8 cellular contexts compared by ENCODE assay signal in genomic region chr3:146469206-146470017, GRCh38. TPM values are rescaled to one million over a fixed set of nuclear protein-coding genes. Genes with fewer than 3 reads are reported as not detected.
DNase-seq lines count a peak whose midpoint lies in the region; ATAC-seq, FAIRE-seq and TF ChIP-seq lines count a peak whose summit lies in the region.

PLSCR2 (minus strand) TSS chr3:146469561; CDS start chr3:146459904, 9,657 bp downstream.

- CTCF ChIA-PET in K562 (lab: Yijun Ruan, JAX; ENCODE audit: low intra/inter-chr PET ratio): no interaction called here

- no peak; a peak in 1 of 4 replicates for TF ChIP-seq RAD21 in K562 (CRISPR knock-in tag; conservative IDR thresholded peaks at IDR 0.05 in 1 of 2, IDR thresholded peaks at IDR 0.05 in 1 of 2)

- peaks cover 3 to 9% of the 10 kb centered on the region in 2 experiments; a peak in 2 of 5 replicates for H3K4me1 ChIP-seq in K562 (replicated peaks in 1 of 2; ENCODE audit: control insufficient read depth in 2 of 2, insufficient read depth in 2 of 2, low read length in 2 of 2)

- H3K4me3 ChIP-seq in AG09309 (ENCODE audit: control insufficient read depth, low read depth, low read length): peak within 1 kb of the TSS; percentile 45
- H3K4me3 ChIP-seq in K562: peak within 1 kb of the TSS; percentile 48

- TF ChIP-seq POLR2A in GM19099 (IDR thresholded peaks at IDR 0.05; ENCODE audit: extremely low read depth, insufficient read length, low read depth) (peak; percentile 70), K562 (conservative IDR thresholded peaks at IDR 0.05) (peak; percentile 89)

- H3K4me2 ChIP-seq in K562 (ENCODE audit: insufficient read depth, low read length): peak within 1 kb of the TSS; percentile 85

- no peaks in the 10 kb centered on the region for H4K20me1 ChIP-seq in K562 (replicated peaks; ENCODE audit: control insufficient read depth, insufficient read depth, low read length)

- H3K27me3 Mint-ChIP-seq in T-helper 17 cell (peaks cover 9% of the 10 kb centered on the region), immature natural killer cell (ENCODE audit: low read depth in 3 of 3) (peaks cover 1 to 9% (median 2%) of the 10 kb centered on the region in 3 donors)

- POLR2A ChIA-PET in K562 (lab: Yijun Ruan, JAX): interaction anchor here (0.7 to 3.2 kb wide), 5 partner anchors 12 to 75 kb away, joined by 3 to 12 read pairs (median 5); partner anchors contain the start of gene PLSCR1

- no peaks in the 10 kb centered on the region for H3K9me3 Mint-ChIP-seq in immature natural killer cell

- WGBS in K562 (ENCODE audit: insufficient coverage, low coverage, missing lambda C conversion rate): 7% methylated on average over 34 of the region's 50 CpGs

- H3K4me1 Mint-ChIP-seq in T-helper 17 cell: peaks cover 3% of the 10 kb centered on the region
- peaks cover 6 to 13% of the 10 kb centered on the region in 2 donors for H3K4me1 Mint-ChIP-seq in immature natural killer cell

- no peaks in the 10 kb centered on the region for H3K27me3 ChIP-seq in K562 (ENCODE audit: control insufficient read depth in 2 of 2, insufficient read depth in 2 of 2, low read length in 2 of 2)

- H3K9ac ChIP-seq in K562 (ENCODE audit: insufficient read depth in 1 of 2, low read depth in 2 of 2, low read length in 2 of 2): peak within 1 kb of the TSS; percentile 78 to 92

- peak within 1 kb of the TSS; percentile 97 for H2AFZ ChIP-seq in K562 (ENCODE audit: low read depth, low read length)

- H3K36me3 ChIP-seq in K562 (ENCODE audit: control insufficient read depth, insufficient read depth, low read length): no peaks in the 10 kb centered on the region

- DNase-seq in AG09309 (ENCODE audit: low read depth) (no peak), T-helper 17 cell (peak; percentile 33 to 62 (median 45)), K562 (ENCODE audit: extremely low read depth in 1 of 4, low spot score in 3 of 4) (peak; percentile 85 to 88 (median 86)), immature natural killer cell (peak; percentile 51 to 71 (median 62)), SKM-1 (lab: John Stamatoyannopoulos, UW; ENCODE audit: unreplicated experiment) (no peak)
- DNase-seq in stimulated activated CD4-positive, alpha-beta T cell treated with anti-CD3 and anti-CD28 coated beads, Interleukin-1b, Interleukin-23, amount 100 ng/mL, for 24 hours (ENCODE audit: low read depth in 4 of 4, low spot score in 1 of 4): peak; percentile 33 to 47 (median 34)

- no peaks in the 10 kb centered on the region for H3K9me1 ChIP-seq in K562 (ENCODE audit: control insufficient read depth, insufficient read depth, low read length)

- peaks cover 2% of the 10 kb centered on the region; the same call in 2 of the 3 replicates for H3K79me2 ChIP-seq in K562 (ENCODE audit: control insufficient read depth, insufficient read depth, low read length)

- TF ChIP-seq CTCF in AG09309 (IDR thresholded peaks at IDR 0.05; ENCODE audit: control insufficient read depth, insufficient read depth, low read depth, low read length, missing control alignments): no peak
- TF ChIP-seq CTCF in K562 (IDR thresholded peaks at IDR 0.05 in 2 of 3, conservative IDR thresholded peaks at IDR 0.05 in 1 of 3; ENCODE audit: insufficient read depth in 2 of 3, low read depth in 1 of 3, low read length in 3 of 3): no peak

- in situ Hi-C loops in K562 (cut with MboI): no loop called here

- H3K9me3 ChIP-seq in T-helper 17 cell (ENCODE audit: control insufficient read depth, low read length, poor library complexity, severe bottlenecking) (no peaks in the 10 kb centered on the region), K562 (replicated peaks; ENCODE audit: control insufficient read depth, insufficient read depth, low read depth, low read length) (no peaks in the 10 kb centered on the region)

- no TSS peak for BruUV-seq in K562 (replicated peaks; lab: Mats Ljungman, UMichigan)

- H3K4me3 Mint-ChIP-seq in T-helper 17 cell: peak within 1 kb of the TSS; percentile 86
- H3K4me3 Mint-ChIP-seq in immature natural killer cell: peak within 1 kb of the TSS; percentile 75 to 83 (median 76)

- peak; percentile 84 for FAIRE-seq in K562 (lab: Jason Lieb, UNC)

- H3K27ac ChIP-seq in K562 (ENCODE audit: extremely low read depth, low read depth, low read length): peak within 1 kb of the TSS; percentile 82

- H3K36me3 Mint-ChIP-seq in T-helper 17 cell (ENCODE audit: low read depth) (no peaks in the 10 kb centered on the region), immature natural killer cell (no peaks in the 10 kb centered on the region)

- peak; percentile 96 for ATAC-seq in HG03432 (IDR thresholded peaks at IDR 0.05; ENCODE audit: unreplicated experiment)
- ATAC-seq in T-helper 17 cell: peak; percentile 95
- ATAC-seq in K562: peak; percentile 97

- intact Hi-C loops in K562 (cut with micrococcal nuclease): loop anchor here (1.0 to 5.0 kb wide), 4 partner anchors 27 to 98 kb away; partner anchors contain the start of gene PLSCR1

- peak within 1 kb of the TSS; percentile 86 for H3K27ac Mint-ChIP-seq in T-helper 17 cell
- H3K27ac Mint-ChIP-seq in immature natural killer cell: peak within 1 kb of the TSS in 4 of 6 donors; percentile 35 to 55 (median 43)

- no peak for TF ChIP-seq EP300 in K562 (IDR thresholded peaks at IDR 0.05; ENCODE audit: low read length)

TF ChIP-seq in K562, 482 proteins besides CTCF, POLR2A, EP300 and RAD21 (continues in another document):
- no peak for TF ChIP-seq E2F8 (IDR thresholded peaks at IDR 0.05; ENCODE audit: low read depth, partially characterized antibody)
- TF ChIP-seq STAT5B (CRISPR knock-in tag; IDR thresholded peaks at IDR 0.05): no peak
- TF ChIP-seq ZFX (CRISPR knock-in tag; IDR thresholded peaks at IDR 0.05): peak; percentile 74
- peak; percentile 2; the same call in 1 of the 2 replicates for TF ChIP-seq TFE3 (CRISPR knock-in tag; IDR thresholded peaks at IDR 0.05)
- no peak for TF ChIP-seq ZNF445 (CRISPR knock-in tag; IDR thresholded peaks at IDR 0.05; ENCODE audit: low read depth)
- TF ChIP-seq MTA3 (IDR thresholded peaks at IDR 0.05; ENCODE audit: borderline replicate concordance): 0 out of 2 replicates have a peak, but pooled peaks have one; percentile 48
- TF ChIP-seq ZNF212 (CRISPR knock-in tag; IDR thresholded peaks at IDR 0.05): no peak
- TF ChIP-seq JUNB (CRISPR knock-in tag; conservative IDR thresholded peaks at IDR 0.05): no peak
- peak in 1 of 3 experiments; percentile 79 for TF ChIP-seq YY1 (IDR thresholded peaks at IDR 0.05; ENCODE audit: borderline replicate concordance in 1 of 3, control insufficient read depth in 1 of 3, extremely low read depth in 1 of 3, insufficient read depth in 3 of 3, insufficient read length in 1 of 3, insufficient replicate concordance in 2 of 3, low read depth in 1 of 3, low read length in 2 of 3)

RNA-seq across cellular contexts. Expression of gene PLSCR2, which starts in this region (rescaled TPM):
- total RNA-seq in T-helper 17 cell (not detected), K562 (2014; rRNA removed) (not detected in 2 replicates), K562 (2014; rRNA removed; fragmentation: Illumina TruSeq; extraction: Trizol) (0.25 and 0.26 TPM in 2 replicates), K562 (2015; rRNA removed; fragmentation: Illumina TruSeq; extraction: Trizol) (0.25 and 0.30 TPM in 2 replicates), K562 (2021) (0.18 and 0.40 TPM in 2 replicates)
- total RNA-seq in K562 (2011; cell fraction: chromatin; rRNA removed; ENCODE audit: low replicate concordance): not detected in 2 replicates
- 1.2 TPM in 1 of 2 replicates, not detected in the other for total RNA-seq in K562 (2011; cell fraction: nucleolus; rRNA removed)
- total RNA-seq in K562 (2011; cell fraction: nucleoplasm; rRNA removed): not detected in 2 replicates
- polyA plus RNA-seq in K562 (2011; rRNA removed) (not detected in 2 replicates), K562 (2014; fragmentation: Illumina TruSeq; extraction: Trizol) (not detected in 2 replicates), K562 (2014; fragmentation: Nextera tagmentation; extraction: Ambion mirVana) (under 1 TPM; 0.07 to 0.49 TPM), K562 (2014; rRNA removed) (not detected in 2 replicates), immature natural killer cell (not detected)
- 0.06 TPM in 1 of 2 replicates, not detected in the other for polyA plus RNA-seq in K562 (2011; cell fraction: cytosol; rRNA removed)
- 0.31 TPM in 1 of 2 replicates, not detected in the other for polyA plus RNA-seq in K562 (2011; cell fraction: nucleus; rRNA removed)
- 0.22 TPM in 1 of 2 replicates, not detected in the other for polyA plus RNA-seq in K562 (2012)
- polyA minus RNA-seq in K562 (2011; rRNA and poly(A)+ RNA removed): not detected in 2 replicates
- polyA minus RNA-seq in K562 (2011; cell fraction: cytosol; rRNA and poly(A)+ RNA removed): not detected in 2 replicates
- polyA minus RNA-seq in K562 (2011; cell fraction: nucleus; rRNA and poly(A)+ RNA removed): not detected in 2 replicates

Comparison
In these comparisons a context has a peak if more than half of its experiments do, and no peak if none do; other contexts are left out.
1. Peak in DNase-seq and ATAC-seq in T-helper 17 cell; RNA of the gene not detected or under 1 TPM.
2. Peak in DNase-seq in immature natural killer cell; RNA of the gene not detected or under 1 TPM.
3. DNase-seq: peak in K562 (4 of 4) and stimulated activated CD4-positive, alpha-beta T cell treated with anti-CD3 and anti-CD28 coated beads, Interleukin-1b, Interleukin-23, amount 100 ng/mL, for 24 hours (4 of 4); none in AG09309 (single experiment) and SKM-1 (single experiment).
4. Peak in every context shown above with its lines, with median percentiles within 50 percentile points of each other: ATAC-seq.